1 cellular context compared by ENCODE assay signal in genomic region chr1:51518033-51518729, GRCh38.
TF ChIP-seq lines count a peak whose summit lies in the region.

No MANE protein-coding gene starts in this region.

TF ChIP-seq in HEK293, 187 proteins besides CTCF, POLR2A, EP300 and RAD21 (continued from another document and continues in another):
- TF ChIP-seq, protein P1, sequence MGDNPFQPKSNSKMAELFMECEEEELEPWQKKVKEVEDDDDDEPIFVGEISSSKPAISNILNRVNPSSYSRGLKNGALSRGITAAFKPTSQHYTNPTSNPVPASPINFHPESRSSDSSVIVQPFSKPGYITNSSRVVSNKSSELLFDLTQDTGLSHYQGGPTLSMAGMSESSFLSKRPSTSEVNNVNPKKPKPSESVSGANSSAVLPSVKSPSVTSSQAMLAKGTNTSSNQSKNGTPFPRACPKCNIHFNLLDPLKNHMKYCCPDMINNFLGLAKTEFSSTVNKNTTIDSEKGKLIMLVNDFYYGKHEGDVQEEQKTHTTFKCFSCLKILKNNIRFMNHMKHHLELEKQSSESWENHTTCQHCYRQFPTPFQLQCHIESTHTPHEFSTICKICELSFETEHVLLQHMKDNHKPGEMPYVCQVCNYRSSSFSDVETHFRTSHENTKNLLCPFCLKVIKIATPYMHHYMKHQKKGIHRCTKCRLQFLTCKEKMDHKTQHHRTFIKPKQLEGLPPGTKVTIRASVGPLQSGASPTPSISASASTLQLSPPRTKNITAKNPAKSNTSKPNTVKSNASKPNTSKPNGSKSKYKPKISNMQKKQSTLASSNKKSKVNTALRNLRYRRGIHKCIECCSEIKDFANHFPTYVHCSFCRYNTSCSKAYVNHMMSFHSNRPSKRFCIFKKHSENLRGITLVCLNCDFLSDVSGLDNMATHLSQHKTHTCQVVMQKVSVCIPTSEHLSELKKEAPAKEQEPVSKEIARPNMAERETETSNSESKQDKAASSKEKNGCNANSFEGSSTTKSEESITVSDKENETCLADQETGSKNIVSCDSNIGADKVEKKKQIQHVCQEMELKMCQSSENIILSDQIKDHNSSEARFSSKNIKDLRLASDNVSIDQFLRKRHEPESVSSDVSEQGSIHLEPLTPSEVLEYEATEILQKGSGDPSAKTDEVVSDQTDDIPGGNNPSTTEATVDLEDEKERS (tag by site-specific recombination; IDR thresholded peaks at IDR 0.05): no peak
- peak; percentile 93 for TF ChIP-seq ZNF366 (tag by site-specific recombination; conservative IDR thresholded peaks at IDR 0.05)
- TF ChIP-seq ZBTB26 (tag by site-specific recombination; optimal IDR thresholded peaks at IDR 0.05): peak; percentile 53
- TF ChIP-seq ZNF341 (tag by site-specific recombination; IDR thresholded peaks at IDR 0.05; ENCODE audit: low read depth): peak; percentile 96
- peak; percentile 96 for TF ChIP-seq GLIS2 (tag by site-specific recombination; IDR thresholded peaks at IDR 0.05)
- peak; percentile 86 for TF ChIP-seq ZFHX2 (tag by site-specific recombination; conservative IDR thresholded peaks at IDR 0.05)
- peak; percentile 71 for TF ChIP-seq SP2 (tag by site-specific recombination; IDR thresholded peaks at IDR 0.05)
- TF ChIP-seq SP3 (tag by site-specific recombination; IDR thresholded peaks at IDR 0.05): peak; percentile 53
- TF ChIP-seq, protein P2, sequence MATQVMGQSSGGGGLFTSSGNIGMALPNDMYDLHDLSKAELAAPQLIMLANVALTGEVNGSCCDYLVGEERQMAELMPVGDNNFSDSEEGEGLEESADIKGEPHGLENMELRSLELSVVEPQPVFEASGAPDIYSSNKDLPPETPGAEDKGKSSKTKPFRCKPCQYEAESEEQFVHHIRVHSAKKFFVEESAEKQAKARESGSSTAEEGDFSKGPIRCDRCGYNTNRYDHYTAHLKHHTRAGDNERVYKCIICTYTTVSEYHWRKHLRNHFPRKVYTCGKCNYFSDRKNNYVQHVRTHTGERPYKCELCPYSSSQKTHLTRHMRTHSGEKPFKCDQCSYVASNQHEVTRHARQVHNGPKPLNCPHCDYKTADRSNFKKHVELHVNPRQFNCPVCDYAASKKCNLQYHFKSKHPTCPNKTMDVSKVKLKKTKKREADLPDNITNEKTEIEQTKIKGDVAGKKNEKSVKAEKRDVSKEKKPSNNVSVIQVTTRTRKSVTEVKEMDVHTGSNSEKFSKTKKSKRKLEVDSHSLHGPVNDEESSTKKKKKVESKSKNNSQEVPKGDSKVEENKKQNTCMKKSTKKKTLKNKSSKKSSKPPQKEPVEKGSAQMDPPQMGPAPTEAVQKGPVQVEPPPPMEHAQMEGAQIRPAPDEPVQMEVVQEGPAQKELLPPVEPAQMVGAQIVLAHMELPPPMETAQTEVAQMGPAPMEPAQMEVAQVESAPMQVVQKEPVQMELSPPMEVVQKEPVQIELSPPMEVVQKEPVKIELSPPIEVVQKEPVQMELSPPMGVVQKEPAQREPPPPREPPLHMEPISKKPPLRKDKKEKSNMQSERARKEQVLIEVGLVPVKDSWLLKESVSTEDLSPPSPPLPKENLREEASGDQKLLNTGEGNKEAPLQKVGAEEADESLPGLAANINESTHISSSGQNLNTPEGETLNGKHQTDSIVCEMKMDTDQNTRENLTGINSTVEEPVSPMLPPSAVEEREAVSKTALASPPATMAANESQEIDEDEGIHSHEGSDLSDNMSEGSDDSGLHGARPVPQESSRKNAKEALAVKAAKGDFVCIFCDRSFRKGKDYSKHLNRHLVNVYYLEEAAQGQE (tag by site-specific recombination; IDR thresholded peaks at IDR 0.05): peak; percentile 39
- TF ChIP-seq BCL11B (tag by site-specific recombination; IDR thresholded peaks at IDR 0.05; ENCODE audit: low read depth): no peak
- no peak for TF ChIP-seq ZNF624 (tag by site-specific recombination; IDR thresholded peaks at IDR 0.05)
- no peak for TF ChIP-seq ZNF518A (tag by site-specific recombination; conservative IDR thresholded peaks at IDR 0.05; ENCODE audit: low read depth)
- TF ChIP-seq ZNF600 (tag by site-specific recombination; IDR thresholded peaks at IDR 0.05): peak; percentile 71; the same call in 1 of the 2 replicates
- TF ChIP-seq ZNF843 (tag by site-specific recombination; IDR thresholded peaks at IDR 0.05): no peak
- TF ChIP-seq, protein P3, sequence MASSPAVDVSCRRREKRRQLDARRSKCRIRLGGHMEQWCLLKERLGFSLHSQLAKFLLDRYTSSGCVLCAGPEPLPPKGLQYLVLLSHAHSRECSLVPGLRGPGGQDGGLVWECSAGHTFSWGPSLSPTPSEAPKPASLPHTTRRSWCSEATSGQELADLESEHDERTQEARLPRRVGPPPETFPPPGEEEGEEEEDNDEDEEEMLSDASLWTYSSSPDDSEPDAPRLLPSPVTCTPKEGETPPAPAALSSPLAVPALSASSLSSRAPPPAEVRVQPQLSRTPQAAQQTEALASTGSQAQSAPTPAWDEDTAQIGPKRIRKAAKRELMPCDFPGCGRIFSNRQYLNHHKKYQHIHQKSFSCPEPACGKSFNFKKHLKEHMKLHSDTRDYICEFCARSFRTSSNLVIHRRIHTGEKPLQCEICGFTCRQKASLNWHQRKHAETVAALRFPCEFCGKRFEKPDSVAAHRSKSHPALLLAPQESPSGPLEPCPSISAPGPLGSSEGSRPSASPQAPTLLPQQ (tag by site-specific recombination; IDR thresholded peaks at IDR 0.05): peak; percentile 72
- TF ChIP-seq ZEB2 (tag by site-specific recombination; IDR thresholded peaks at IDR 0.05): peak; percentile 35; the same call in 1 of the 2 replicates
- no peak for TF ChIP-seq MYNN (tag by site-specific recombination; IDR thresholded peaks at IDR 0.05; ENCODE audit: borderline replicate concordance)
- peak; percentile 91 for TF ChIP-seq GLIS1 (tag by site-specific recombination; IDR thresholded peaks at IDR 0.05)
- peak; percentile 38; the same call in 1 of the 2 replicates for TF ChIP-seq ZXDB (tag by site-specific recombination; IDR thresholded peaks at IDR 0.05)
- TF ChIP-seq YY2 (tag by site-specific recombination; IDR thresholded peaks at IDR 0.05): no peak
- TF ChIP-seq, protein P4, sequence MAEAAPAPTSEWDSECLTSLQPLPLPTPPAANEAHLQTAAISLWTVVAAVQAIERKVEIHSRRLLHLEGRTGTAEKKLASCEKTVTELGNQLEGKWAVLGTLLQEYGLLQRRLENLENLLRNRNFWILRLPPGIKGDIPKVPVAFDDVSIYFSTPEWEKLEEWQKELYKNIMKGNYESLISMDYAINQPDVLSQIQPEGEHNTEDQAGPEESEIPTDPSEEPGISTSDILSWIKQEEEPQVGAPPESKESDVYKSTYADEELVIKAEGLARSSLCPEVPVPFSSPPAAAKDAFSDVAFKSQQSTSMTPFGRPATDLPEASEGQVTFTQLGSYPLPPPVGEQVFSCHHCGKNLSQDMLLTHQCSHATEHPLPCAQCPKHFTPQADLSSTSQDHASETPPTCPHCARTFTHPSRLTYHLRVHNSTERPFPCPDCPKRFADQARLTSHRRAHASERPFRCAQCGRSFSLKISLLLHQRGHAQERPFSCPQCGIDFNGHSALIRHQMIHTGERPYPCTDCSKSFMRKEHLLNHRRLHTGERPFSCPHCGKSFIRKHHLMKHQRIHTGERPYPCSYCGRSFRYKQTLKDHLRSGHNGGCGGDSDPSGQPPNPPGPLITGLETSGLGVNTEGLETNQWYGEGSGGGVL (tag by site-specific recombination; IDR thresholded peaks at IDR 0.05): peak; percentile 71
- TF ChIP-seq ZFP69B (tag by site-specific recombination; IDR thresholded peaks at IDR 0.05): peak; percentile 52; the same call in 1 of the 2 replicates
- TF ChIP-seq ZNF585B (tag by site-specific recombination; IDR thresholded peaks at IDR 0.05): no peak
- TF ChIP-seq ZBTB20 (tag by site-specific recombination; IDR thresholded peaks at IDR 0.05): peak; percentile 57; the same call in 1 of the 2 replicates
- TF ChIP-seq ZNF654 (tag by site-specific recombination; IDR thresholded peaks at IDR 0.05; ENCODE audit: low read depth): no peak
- peak; percentile 53 for TF ChIP-seq ZBTB8A (tag by site-specific recombination; IDR thresholded peaks at IDR 0.05)
- TF ChIP-seq, protein P5, sequence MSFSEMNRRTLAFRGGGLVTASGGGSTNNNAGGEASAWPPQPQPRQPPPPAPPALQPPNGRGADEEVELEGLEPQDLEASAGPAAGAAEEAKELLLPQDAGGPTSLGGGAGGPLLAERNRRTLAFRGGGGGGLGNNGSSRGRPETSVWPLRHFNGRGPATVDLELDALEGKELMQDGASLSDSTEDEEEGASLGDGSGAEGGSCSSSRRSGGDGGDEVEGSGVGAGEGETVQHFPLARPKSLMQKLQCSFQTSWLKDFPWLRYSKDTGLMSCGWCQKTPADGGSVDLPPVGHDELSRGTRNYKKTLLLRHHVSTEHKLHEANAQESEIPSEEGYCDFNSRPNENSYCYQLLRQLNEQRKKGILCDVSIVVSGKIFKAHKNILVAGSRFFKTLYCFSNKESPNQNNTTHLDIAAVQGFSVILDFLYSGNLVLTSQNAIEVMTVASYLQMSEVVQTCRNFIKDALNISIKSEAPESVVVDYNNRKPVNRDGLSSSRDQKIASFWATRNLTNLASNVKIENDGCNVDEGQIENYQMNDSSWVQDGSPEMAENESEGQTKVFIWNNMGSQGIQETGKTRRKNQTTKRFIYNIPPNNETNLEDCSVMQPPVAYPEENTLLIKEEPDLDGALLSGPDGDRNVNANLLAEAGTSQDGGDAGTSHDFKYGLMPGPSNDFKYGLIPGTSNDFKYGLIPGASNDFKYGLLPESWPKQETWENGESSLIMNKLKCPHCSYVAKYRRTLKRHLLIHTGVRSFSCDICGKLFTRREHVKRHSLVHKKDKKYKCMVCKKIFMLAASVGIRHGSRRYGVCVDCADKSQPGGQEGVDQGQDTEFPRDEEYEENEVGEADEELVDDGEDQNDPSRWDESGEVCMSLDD (tag by site-specific recombination; IDR thresholded peaks at IDR 0.05): peak; percentile 48; the same call in 1 of the 2 replicates
- TF ChIP-seq, protein P6, sequence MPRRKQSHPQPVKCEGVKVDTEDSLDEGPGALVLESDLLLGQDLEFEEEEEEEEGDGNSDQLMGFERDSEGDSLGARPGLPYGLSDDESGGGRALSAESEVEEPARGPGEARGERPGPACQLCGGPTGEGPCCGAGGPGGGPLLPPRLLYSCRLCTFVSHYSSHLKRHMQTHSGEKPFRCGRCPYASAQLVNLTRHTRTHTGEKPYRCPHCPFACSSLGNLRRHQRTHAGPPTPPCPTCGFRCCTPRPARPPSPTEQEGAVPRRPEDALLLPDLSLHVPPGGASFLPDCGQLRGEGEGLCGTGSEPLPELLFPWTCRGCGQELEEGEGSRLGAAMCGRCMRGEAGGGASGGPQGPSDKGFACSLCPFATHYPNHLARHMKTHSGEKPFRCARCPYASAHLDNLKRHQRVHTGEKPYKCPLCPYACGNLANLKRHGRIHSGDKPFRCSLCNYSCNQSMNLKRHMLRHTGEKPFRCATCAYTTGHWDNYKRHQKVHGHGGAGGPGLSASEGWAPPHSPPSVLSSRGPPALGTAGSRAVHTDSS (tag by site-specific recombination; IDR thresholded peaks at IDR 0.05): no peak
- TF ChIP-seq ZNF19 (tag by site-specific recombination; IDR thresholded peaks at IDR 0.05; ENCODE audit: low read depth): no peak
- 0 out of 2 replicates have a peak, but pooled peaks have one; percentile 17 for TF ChIP-seq ZFP37 (tag by site-specific recombination; IDR thresholded peaks at IDR 0.05)
- TF ChIP-seq PATZ1 (tag by site-specific recombination; IDR thresholded peaks at IDR 0.05): peak; percentile 79
- TF ChIP-seq ZNF391 (tag by site-specific recombination; IDR thresholded peaks at IDR 0.05; ENCODE audit: borderline replicate concordance, low read depth): peak; percentile 54; the same call in 1 of the 2 replicates
